Comparison of ENCODE assay signal across 22 cellular contexts in genomic region chr18:13910501-13910900, GRCh38. TPM values are rescaled to one million over a fixed set of nuclear protein-coding genes. Genes with fewer than 3 reads are reported as not detected.
DNase-seq lines count a peak whose midpoint lies in the region; ATAC-seq and TF ChIP-seq lines count a peak whose summit lies in the region.
"Had no signal": no experiment of that assay in that cellular context is flagged by ENCODE, and none has a peak within 500 bp of the region (broad histone marks: within the 10 kb centered on the region; RNA-seq: fewer than 3 reads in every experiment).

No MANE protein-coding gene starts in this region.

- H3K27ac Mint-ChIP-seq in glutamatergic neuron (ENCODE audit: unreplicated experiment): no peak overlapping the region
- H3K27ac Mint-ChIP-seq: B cell; CD4-positive, CD25-positive, alpha-beta regulatory T cell; CD8-positive, alpha-beta T cell; HFFc6 had no signal

- H3K4me3 ChIP-seq in SJCRH30: no peak overlapping the region
- H3K4me3 ChIP-seq: BLaER1, GM12878, HAP-1 had no signal

- H3K27ac ChIP-seq in SJCRH30 (no peak overlapping the region), RWPE1 (no peak overlapping the region)
- H3K27ac ChIP-seq: 22Rv1, BLaER1, C4-2B had no signal

- CTCF ChIA-PET in RWPE1 (lab: Yijun Ruan, JAX): no interaction called here

- ATAC-seq in GM18858 (IDR thresholded peaks at IDR 0.05; ENCODE audit: unreplicated experiment): no peak
- no peak for ATAC-seq in HG02973 (IDR thresholded peaks at IDR 0.05; ENCODE audit: unreplicated experiment)
- ATAC-seq: CD8-positive, alpha-beta T cell; GM12878 had no signal

- H3K36me3 Mint-ChIP-seq in glutamatergic neuron (ENCODE audit: unreplicated experiment): no peaks in the 10 kb centered on the region
- H3K36me3 Mint-ChIP-seq: CD4-positive, CD25-positive, alpha-beta regulatory T cell; CD8-positive, alpha-beta T cell had no signal

- no peaks in the 10 kb centered on the region for H3K9me3 ChIP-seq in SJCRH30 (replicated peaks)
- H3K9me3 ChIP-seq: BLaER1, Caco-2, HAP-1 had no signal

- peaks cover 3% of the 10 kb centered on the region for H3K9me3 Mint-ChIP-seq in glutamatergic neuron (ENCODE audit: unreplicated experiment)

- H3K36me3 ChIP-seq in SJCRH30: no peaks in the 10 kb centered on the region
- H3K36me3 ChIP-seq: BLaER1, HAP-1 had no signal

- POLR2A ChIA-PET in RWPE1 (lab: Yijun Ruan, JAX; ENCODE audit: low non-redundant PET): no interaction called here

- H3K4me1 Mint-ChIP-seq in glutamatergic neuron (ENCODE audit: low read depth, unreplicated experiment): peaks cover 2% of the 10 kb centered on the region
- H3K4me1 Mint-ChIP-seq: B cell; CD4-positive, CD25-positive, alpha-beta regulatory T cell had no signal

- H3K27me3 ChIP-seq in SJCRH30: no peaks in the 10 kb centered on the region
- H3K27me3 ChIP-seq: BLaER1 had no signal

- peaks cover 4% of the 10 kb centered on the region for H3K4me1 ChIP-seq in SJCRH30
- H3K4me1 ChIP-seq: BLaER1, Caco-2, HAP-1 had no signal

- no peak overlapping the region for H3K4me3 Mint-ChIP-seq in glutamatergic neuron (ENCODE audit: unreplicated experiment)
- H3K4me3 Mint-ChIP-seq: B cell; CD4-positive, CD25-positive, alpha-beta regulatory T cell; CD8-positive, alpha-beta T cell; HFFc6 had no signal

- TF ChIP-seq CTCF in glutamatergic neuron (IDR thresholded peaks at IDR 0.05; ENCODE audit: partially characterized antibody, unreplicated experiment) (no peak), RWPE1 (conservative IDR thresholded peaks at IDR 0.05; ENCODE audit: low read depth) (no peak)

- in situ Hi-C loops in G401 (cut with HindIII; ENCODE audit: low sequenced_read_pairs): no loop called here

- peak; percentile 75 for DNase-seq in DMS 273 (lab: John Stamatoyannopoulos, UW; ENCODE audit: unreplicated experiment)
- DNase-seq in G401 (ENCODE audit: low spot score): peak; percentile 29
- peak; percentile 8 to 35 for DNase-seq in SJCRH30
- peak; percentile 56 for DNase-seq in glutamatergic neuron
- no peak for DNase-seq in SKM-1 (lab: John Stamatoyannopoulos, UW; ENCODE audit: unreplicated experiment)
- no peak for DNase-seq in RWPE1 (ENCODE audit: low spot score)
- DNase-seq: Caco-2; CD4-positive, CD25-positive, alpha-beta regulatory T cell; CD8-positive, alpha-beta T cell; DMS53; DMS79 treated with DMSO at 0.1 percent for 48 hours; GDM1; GOT3; HFFc6 had no signal

- H3K27me3 Mint-ChIP-seq in glutamatergic neuron (ENCODE audit: unreplicated experiment): peaks cover 2% of the 10 kb centered on the region
- H3K27me3 Mint-ChIP-seq: B cell had no signal

RNA-seq across cellular contexts. Expression of gene MC2R, which starts 4.8 kb away (rescaled TPM):
- not detected in 2 replicates for total RNA-seq in G401 (2014; rRNA removed; shearing (Covaris generic))
- total RNA-seq in SJCRH30 (2014; rRNA removed; shearing (Covaris generic)): not detected in 2 replicates
- not detected for total RNA-seq in glutamatergic neuron (ENCODE audit: unreplicated experiment)
- total RNA-seq: B cell; Caco-2; CD4-positive, CD25-positive, alpha-beta regulatory T cell; CD8-positive, alpha-beta T cell; HFFc6 had no signal

Comparison
In these comparisons a context has a peak if more than half of its experiments do, and no peak if none do; other contexts are left out.
1. DNase-seq: peak in DMS 273 (single experiment), G401 (single experiment), SJCRH30 (2 of 2) and glutamatergic neuron (single experiment); none in SKM-1 (single experiment) and RWPE1 (single experiment).